22 cellular contexts compared by ENCODE assay signal in genomic region chr15:43094416-43095039, GRCh38.
"Had no signal": no experiment of that assay in that cellular context is flagged by ENCODE, and none has a peak within 500 bp of the region (broad histone marks: within the 10 kb centered on the region; RNA-seq: fewer than 3 reads in every experiment).

No MANE protein-coding gene starts in this region.

- DNase-seq: activated CD4-positive, alpha-beta T cell treated with anti-CD3 and anti-CD28 coated beads for 36 hours; activated CD8-positive, alpha-beta T cell treated with anti-CD3 and anti-CD28 coated beads for 36 hours; activated effector memory CD4-positive, alpha-beta T cell treated with anti-CD3 and anti-CD28 coated beads, Interleukin-2, amount 50 U/mL, for 16 hours; activated naive CD4-positive, alpha-beta T cell treated with anti-CD3 and anti-CD28 coated beads, Interleukin-2, amount 50 U/mL, for 16 hours; activated T-cell treated with anti-CD3 and anti-CD28 coated beads, Interleukin-2, amount 50 U/mL, for 4 hours; effector memory CD4-positive, alpha-beta T cell; esophagus squamous epithelium; mucosa of descending colon; naive B cell; posterior cingulate gyrus; sigmoid colon; spleen; stimulated activated CD4-positive, alpha-beta T cell treated with anti-CD3 and anti-CD28 coated beads, Interleukin-4, amount 100 ng/mL, for 4 hours; stimulated activated naive B cell treated with anti-CD40 and anti-IgM and Interleukin-4, amounts not matched to agents 10 μg/mL and 1 μg/mL and 100 μg/mL, for 72 hours; T-helper 1 cell; T1000; upper lobe of right lung had no signal

- H3K9me3 ChIP-seq: ascending aorta, esophagus squamous epithelium, mucosa of descending colon, neutrophil, sigmoid colon, spleen, upper lobe of right lung had no signal

- H3K27ac Mint-ChIP-seq: activated CD4-positive, alpha-beta T cell treated with anti-CD3 and anti-CD28 coated beads for 36 hours; activated CD8-positive, alpha-beta T cell treated with anti-CD3 and anti-CD28 coated beads for 36 hours; dendritic cell treated with granulocyte-macrophage colony-stimulating factor and Interleukin-4, amounts not matched to agents 40 ng/mL and 50 ng/mL, for 4 days; memory B cell; stimulated activated naive B cell treated with anti-CD40 and anti-IgM and Interleukin-4, amounts not matched to agents 10 μg/mL and 1 μg/mL and 100 μg/mL, for 72 hours had no signal

- FAIRE-seq: endothelial cell of umbilical vein had no signal

- H3K27me3 Mint-ChIP-seq: activated CD4-positive, alpha-beta T cell treated with anti-CD3 and anti-CD28 coated beads for 36 hours; activated CD8-positive, alpha-beta T cell treated with anti-CD3 and anti-CD28 coated beads for 36 hours; dendritic cell treated with granulocyte-macrophage colony-stimulating factor and Interleukin-4, amounts not matched to agents 40 ng/mL and 50 ng/mL, for 4 days; memory B cell; naive B cell; stimulated activated naive B cell treated with anti-CD40 and anti-IgM and Interleukin-4, amounts not matched to agents 10 μg/mL and 1 μg/mL and 100 μg/mL, for 72 hours had no signal

- H3K9me3 Mint-ChIP-seq: activated CD8-positive, alpha-beta T cell treated with anti-CD3 and anti-CD28 coated beads for 36 hours; activated T-cell treated with anti-CD3 and anti-CD28 coated beads, Interleukin-2, amount 50 U/mL, for 4 hours; dendritic cell treated with granulocyte-macrophage colony-stimulating factor and Interleukin-4, amounts not matched to agents 40 ng/mL and 50 ng/mL, for 4 days; memory B cell; naive B cell; stimulated activated naive B cell treated with anti-CD40 and anti-IgM and Interleukin-4, amounts not matched to agents 10 μg/mL and 1 μg/mL and 100 μg/mL, for 72 hours had no signal

- H3K4me3 Mint-ChIP-seq: activated CD4-positive, alpha-beta T cell treated with anti-CD3 and anti-CD28 coated beads for 36 hours; activated CD8-positive, alpha-beta T cell treated with anti-CD3 and anti-CD28 coated beads for 36 hours; activated T-cell treated with anti-CD3 and anti-CD28 coated beads, Interleukin-2, amount 50 U/mL, for 4 hours; dendritic cell treated with granulocyte-macrophage colony-stimulating factor and Interleukin-4, amounts not matched to agents 40 ng/mL and 50 ng/mL, for 4 days; memory B cell; stimulated activated naive B cell treated with anti-CD40 and anti-IgM and Interleukin-4, amounts not matched to agents 10 μg/mL and 1 μg/mL and 100 μg/mL, for 72 hours had no signal

- ATAC-seq: activated CD4-positive, alpha-beta T cell treated with anti-CD3 and anti-CD28 coated beads for 36 hours; activated CD8-positive, alpha-beta T cell treated with anti-CD3 and anti-CD28 coated beads for 36 hours; activated T-cell treated with anti-CD3 and anti-CD28 coated beads, Interleukin-2, amount 50 U/mL, for 4 hours; mucosa of descending colon; stimulated activated naive B cell treated with anti-CD40 and anti-IgM and Interleukin-4, amounts not matched to agents 10 μg/mL and 1 μg/mL and 100 μg/mL, for 72 hours had no signal
